Comparison of ENCODE assay signal across 8 cellular contexts in the genomic region with DNA sequence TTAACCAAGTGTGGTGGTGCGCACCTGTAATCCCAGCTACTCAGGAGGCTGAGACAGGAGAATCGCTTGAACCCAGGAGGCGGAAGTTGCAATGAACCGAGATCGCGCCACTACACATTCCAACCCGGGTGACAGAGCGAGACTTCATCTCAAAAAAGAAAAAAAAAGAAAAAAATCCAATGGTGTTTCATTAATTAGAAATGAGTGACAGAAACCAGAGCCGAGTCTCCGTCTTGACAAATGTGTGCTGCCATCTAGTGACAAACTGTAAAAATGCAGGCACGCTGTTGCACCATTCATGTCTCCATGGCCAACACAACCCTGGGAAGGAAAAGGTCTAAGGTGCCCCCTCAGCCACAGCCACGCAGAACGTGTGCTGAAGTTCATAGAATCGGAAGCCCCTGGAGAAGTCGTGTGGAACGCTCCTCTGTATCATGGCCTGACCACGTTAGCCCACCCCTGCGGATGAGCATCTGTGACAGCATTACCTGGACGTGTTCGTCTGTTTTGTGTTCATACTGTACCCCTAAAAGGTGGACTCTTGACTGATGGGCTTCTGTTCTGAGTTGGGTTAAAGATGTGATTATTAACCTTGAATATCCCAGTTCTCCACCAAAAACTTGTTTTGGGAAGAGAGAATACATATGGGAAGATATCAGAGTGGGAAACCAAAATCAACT.
A peak's percentile ranks its signal among the peaks of the same experiment; 100 is the strongest.
DNase-seq lines count a peak whose midpoint lies in the region; ATAC-seq and TF ChIP-seq lines count a peak whose summit lies in the region.

No MANE protein-coding gene starts in this region.

- H3K36me3 ChIP-seq in SK-N-SH (replicated peaks in 1 of 2; ENCODE audit: control insufficient read depth in 1 of 2, insufficient read depth in 2 of 2, low read length in 1 of 2) (no peaks in the 10 kb centered on the region), uterus (no peaks in the 10 kb centered on the region)

- no peaks in the 10 kb centered on the region for H3K4me1 Mint-ChIP-seq in glutamatergic neuron (ENCODE audit: low read depth, unreplicated experiment)

- H3K9me3 Mint-ChIP-seq in glutamatergic neuron (ENCODE audit: unreplicated experiment), result no peaks in the 10 kb centered on the region

- no peak overlapping the region for H2AFZ ChIP-seq in SK-N-SH (ENCODE audit: low read depth)

- no peak overlapping the region; a peak in 1 of 4 replicates for H3K4me3 ChIP-seq in SK-N-SH (ENCODE audit: low read depth in 2 of 2, low read length in 1 of 2)
- H3K4me3 ChIP-seq in uterus, result no peak overlapping the region

- H3K9me3 ChIP-seq in SK-N-SH (no peaks in the 10 kb centered on the region), uterus (no peaks in the 10 kb centered on the region)

- 31% methylated on average over 20 of the region's 20 CpGs for WGBS in SK-N-SH (ENCODE audit: low lambda C conversion rate)

- no peak for ATAC-seq in HG03565 (IDR thresholded peaks at IDR 0.05; ENCODE audit: unreplicated experiment)

- H4K20me1 ChIP-seq in SK-N-SH (ENCODE audit: insufficient read depth), result no peaks in the 10 kb centered on the region

- H3F3A ChIP-seq in SK-N-SH (replicated peaks; ENCODE audit: insufficient read depth), result no peaks in the 10 kb centered on the region

- intact Hi-C loops in posterior cingulate gyrus (cut with DNase I) (loop anchor here (1.0 to 2.0 kb wide), 2 partner anchors 120 to 142 kb away; no protein-coding TSS in a partner anchor), uterus (cut with DNase I; ENCODE audit: low total_unique reads) (loop anchor here (5.0 kb wide), 2 partner anchors 58 to 142 kb away; no protein-coding TSS in a partner anchor)

- H3K79me2 ChIP-seq in SK-N-SH (ENCODE audit: insufficient read depth), result no peaks in the 10 kb centered on the region

- no peak overlapping the region for H3K9ac ChIP-seq in SK-N-SH

- TF ChIP-seq CTCF in GM10266 (IDR thresholded peaks at IDR 0.05; ENCODE audit: control insufficient read depth, insufficient read depth, low read depth, missing control alignments) (peak; percentile 91), SK-N-SH (IDR thresholded peaks at IDR 0.05) (peak; percentile 89), glutamatergic neuron (IDR thresholded peaks at IDR 0.05; ENCODE audit: partially characterized antibody, unreplicated experiment) (peak; percentile 90), uterus (IDR thresholded peaks at IDR 0.05) (peak; percentile 85 to 95 (median 92))

- no peak for TF ChIP-seq EP300 in Ishikawa (IDR thresholded peaks at IDR 0.05; ENCODE audit: borderline replicate concordance)
- no peak for TF ChIP-seq EP300 in SK-N-SH (IDR thresholded peaks at IDR 0.05; ENCODE audit: borderline replicate concordance in 1 of 2, low read depth in 1 of 2, low read length in 1 of 2)

- no peak overlapping the region for H3K4me2 ChIP-seq in SK-N-SH

- CTCF ChIA-PET in SK-N-SH (lab: Yijun Ruan, JAX), result interaction anchor here (0.6 to 2.6 kb wide), 26 partner anchors 8 to 219 kb away, joined by 3 to 21 read pairs (median 4); no protein-coding TSS in a partner anchor

- H3K9me2 ChIP-seq in SK-N-SH, result no peaks in the 10 kb centered on the region

- H3K36me3 Mint-ChIP-seq in glutamatergic neuron (ENCODE audit: unreplicated experiment), result no peaks in the 10 kb centered on the region

- H3K27ac ChIP-seq in SK-N-SH (ENCODE audit: low read depth in 2 of 2, low read length in 1 of 2) (no peak overlapping the region), uterus (no peak overlapping the region)

- H3K27me3 ChIP-seq in SK-N-SH (ENCODE audit: insufficient read depth) (no peaks in the 10 kb centered on the region), uterus (no peaks in the 10 kb centered on the region)

- peak; percentile 63 for DNase-seq in GM10266 (ENCODE audit: extremely low spot score)
- peak; percentile 68 for DNase-seq in SK-N-SH
- DNase-seq in activated naive CD4-positive, alpha-beta T cell treated with anti-CD3 and anti-CD28 coated beads, Interleukin-2, amount 50 U/mL, for 16 hours, result peak; percentile 69
- DNase-seq in glutamatergic neuron, result peak; percentile 71
- peak in 9 of 10 donors; percentile 12 to 91 (median 66) for DNase-seq in posterior cingulate gyrus
- peak; percentile 72 to 81 for DNase-seq in uterus

- H3K27me3 Mint-ChIP-seq in glutamatergic neuron (ENCODE audit: unreplicated experiment), result no peaks in the 10 kb centered on the region

- no peak for TF ChIP-seq POLR2A in uterus (IDR thresholded peaks at IDR 0.05)

- no peak overlapping the region for H3K4me3 Mint-ChIP-seq in glutamatergic neuron (ENCODE audit: unreplicated experiment)

- H3K4me1 ChIP-seq in SK-N-SH (ENCODE audit: control insufficient read depth in 1 of 2, insufficient read depth in 2 of 2, low read depth in 1 of 2, low read length in 1 of 2) (no peaks in the 10 kb centered on the region; a peak in 1 of 4 replicates), uterus (no peaks in the 10 kb centered on the region)

- POLR2A ChIA-PET in SK-N-SH (lab: Yijun Ruan, JAX), result no interaction called here

- no peak overlapping the region for H3K27ac Mint-ChIP-seq in glutamatergic neuron (ENCODE audit: unreplicated experiment)

- TF ChIP-seq RAD21 in Ishikawa (IDR thresholded peaks at IDR 0.05; ENCODE audit: low read depth) (peak; percentile 89), SK-N-SH (IDR thresholded peaks at IDR 0.05; ENCODE audit: low read length) (peak; percentile 89)

TF ChIP-seq in Ishikawa, 13 proteins besides CTCF, POLR2A, EP300 and RAD21 (continues in another document):
- TF ChIP-seq REST (IDR thresholded peaks at IDR 0.05; ENCODE audit: low read depth) (no peak), USF1 (IDR thresholded peaks at IDR 0.05) (no peak), FOXM1 (IDR thresholded peaks at IDR 0.05; ENCODE audit: borderline replicate concordance, low read depth) (no peak), YY1 (IDR thresholded peaks at IDR 0.05; ENCODE audit: low read depth) (no peak)

TF ChIP-seq in SK-N-SH, 30 proteins besides CTCF, POLR2A, EP300 and RAD21:
- no peak for TF ChIP-seq NFIC (IDR thresholded peaks at IDR 0.05; ENCODE audit: borderline replicate concordance)
- TF ChIP-seq RCOR1 (IDR thresholded peaks at IDR 0.05; ENCODE audit: low read length), result no peak
- TF ChIP-seq SIN3A (IDR thresholded peaks at IDR 0.05; ENCODE audit: borderline replicate concordance, low read depth, low read length), result no peak
- peak; percentile 89 for TF ChIP-seq SMC3 (IDR thresholded peaks at IDR 0.05; ENCODE audit: low read depth, low read length)
- TF ChIP-seq PBX3 (IDR thresholded peaks at IDR 0.05), result peak; percentile 80
- peak; percentile 47; the same call in 1 of the 2 replicates for TF ChIP-seq RFX5 (IDR thresholded peaks at IDR 0.05; ENCODE audit: low read length)
- TF ChIP-seq JUND (IDR thresholded peaks at IDR 0.05), result no peak
- 0 out of 2 replicates have a peak, but pooled peaks have one; percentile 47 for TF ChIP-seq TCF12 (IDR thresholded peaks at IDR 0.05)
- no peak for TF ChIP-seq POLR2AphosphoS5 (IDR thresholded peaks at IDR 0.05; ENCODE audit: low read depth, low read length)
- TF ChIP-seq GABPA (IDR thresholded peaks at IDR 0.05; ENCODE audit: low read depth), result no peak
- no peak for TF ChIP-seq TEAD4 (IDR thresholded peaks at IDR 0.05; ENCODE audit: borderline replicate concordance, insufficient read depth)
